Comparison of ENCODE assay signal across 21 cellular contexts in genomic region chr6:117956386-117956785, GRCh38. TPM values are rescaled to one million over a fixed set of nuclear protein-coding genes. Genes with fewer than 3 reads are reported as not detected.
DNase-seq lines count a peak whose midpoint lies in the region; ATAC-seq, FAIRE-seq and TF ChIP-seq lines count a peak whose summit lies in the region.
"Had no signal": no experiment of that assay in that cellular context is flagged by ENCODE, and none has a peak within 500 bp of the region (broad histone marks: within the 10 kb centered on the region; RNA-seq: fewer than 3 reads in every experiment).

No MANE protein-coding gene starts in this region.

- ATAC-seq in GM21786 (IDR thresholded peaks at IDR 0.05; ENCODE audit: unreplicated experiment), result no peak
- ATAC-seq: lower lobe of right lung had no signal

- no peak for FAIRE-seq in astrocyte (lab: Jason Lieb, UNC)

- H3K36me3 ChIP-seq in astrocyte (ENCODE audit: insufficient read depth, low read length), result no peaks in the 10 kb centered on the region
- H3K36me3 ChIP-seq: esophagus muscularis mucosa, lower lobe of right lung, thyroid gland had no signal

- H2AFZ ChIP-seq in astrocyte (ENCODE audit: low read depth, low read length), result peak overlapping the region; percentile 45

- TF ChIP-seq CTCF in astrocyte (IDR thresholded peaks at IDR 0.05; ENCODE audit: insufficient read depth, low read depth, low read length), result no peak

- peaks cover 4% of the 10 kb centered on the region for H3K4me1 ChIP-seq in astrocyte (ENCODE audit: insufficient read depth, low read length)
- H3K4me1 ChIP-seq: esophagus muscularis mucosa, lower lobe of right lung, thyroid gland had no signal

- H3K27me3 ChIP-seq in astrocyte (ENCODE audit: insufficient read depth, low read length), result no peaks in the 10 kb centered on the region
- H3K27me3 ChIP-seq: esophagus muscularis mucosa, thyroid gland had no signal

- H3K4me2 ChIP-seq in astrocyte (ENCODE audit: low read length), result peak overlapping the region; percentile 34

- no peaks in the 10 kb centered on the region for H3K79me2 ChIP-seq in astrocyte (ENCODE audit: insufficient read depth, low read length)

- no peaks in the 10 kb centered on the region for H3K9me3 ChIP-seq in astrocyte (ENCODE audit: insufficient read depth, low read depth, low read length)
- H3K9me3 ChIP-seq: esophagus muscularis mucosa, lower lobe of right lung, thyroid gland had no signal

- no peak overlapping the region for H3K4me3 Mint-ChIP-seq in astrocyte (ENCODE audit: unreplicated experiment)
- H3K4me3 Mint-ChIP-seq: HFFc6; stimulated activated effector memory CD8-positive, alpha-beta T cell treated with anti-CD3 and anti-CD28 coated beads, Interleukin-12 subunit alpha, Interleukin-12 subunit beta, amount 100 ng/mL, for 72 hours had no signal

- H3K9ac ChIP-seq in astrocyte (ENCODE audit: low read length), result no peak overlapping the region

- H3K36me3 Mint-ChIP-seq in astrocyte (ENCODE audit: low read depth, unreplicated experiment), result no peaks in the 10 kb centered on the region
- H3K36me3 Mint-ChIP-seq: stimulated activated effector memory CD8-positive, alpha-beta T cell treated with anti-CD3 and anti-CD28 coated beads, Interleukin-12 subunit alpha, Interleukin-12 subunit beta, amount 100 ng/mL, for 72 hours had no signal

- H3K9me3 Mint-ChIP-seq in astrocyte (ENCODE audit: unreplicated experiment), result no peaks in the 10 kb centered on the region
- H3K9me3 Mint-ChIP-seq: stimulated activated effector memory CD8-positive, alpha-beta T cell treated with anti-CD3 and anti-CD28 coated beads, Interleukin-12 subunit alpha, Interleukin-12 subunit beta, amount 100 ng/mL, for 72 hours had no signal

- H3K27me3 Mint-ChIP-seq in astrocyte (ENCODE audit: low read depth, unreplicated experiment), result no peaks in the 10 kb centered on the region

- H3K4me1 Mint-ChIP-seq in astrocyte (ENCODE audit: low read depth, unreplicated experiment), result peaks cover 8% of the 10 kb centered on the region
- H3K4me1 Mint-ChIP-seq: stimulated activated effector memory CD8-positive, alpha-beta T cell treated with anti-CD3 and anti-CD28 coated beads, Interleukin-12 subunit alpha, Interleukin-12 subunit beta, amount 100 ng/mL, for 72 hours had no signal

- H3K27ac ChIP-seq in astrocyte (ENCODE audit: low read depth, low read length), result peak overlapping the region; percentile 5
- H3K27ac ChIP-seq: esophagus muscularis mucosa, lower lobe of right lung, thyroid gland, VCaP had no signal

- no peak overlapping the region for H3K4me3 ChIP-seq in astrocyte (ENCODE audit: insufficient read depth, low read depth, low read length)
- H3K4me3 ChIP-seq: esophagus muscularis mucosa, lower lobe of right lung, thyroid gland had no signal

- no peaks in the 10 kb centered on the region for H4K20me1 ChIP-seq in astrocyte (ENCODE audit: insufficient read depth, low read length)

- DNase-seq in M059J (ENCODE audit: low read depth) (peak; percentile 18), astrocyte (ENCODE audit: low read depth) (peak; percentile 45), iris pigment epithelial cell (ENCODE audit: low read depth) (peak; percentile 16), retina (peak; percentile 89), NCI-H446 (lab: John Stamatoyannopoulos, UW) (no peak), COLO668 (lab: John Stamatoyannopoulos, UW; ENCODE audit: unreplicated experiment) (no peak), NCI-H1092 (lab: John Stamatoyannopoulos, UW) (no peak)
- DNase-seq: activated CD4-positive, alpha-beta T cell treated with anti-CD3 and anti-CD28 coated beads, Interleukin-2, amount 50 U/mL, for 4 hours; activated naive CD4-positive, alpha-beta T cell treated with anti-CD3 and anti-CD28 coated beads, Interleukin-2, amount 50 U/mL, for 16 hours; activated T-cell treated with anti-CD3 and anti-CD28 coated beads, Interleukin-2, amount 50 U/mL, for 1 hour; HFFc6; Kasumi-1; lower lobe of right lung; NCI-H1436; NCI-H226; NK-92 treated with Interleukin-12 subunit alpha and Interleukin-12 subunit beta, amount 100 ng/mL, for 24 hours; thyroid gland had no signal

- H3K27ac Mint-ChIP-seq in astrocyte (ENCODE audit: unreplicated experiment), result no peak overlapping the region
- H3K27ac Mint-ChIP-seq: HFFc6; stimulated activated effector memory CD8-positive, alpha-beta T cell treated with anti-CD3 and anti-CD28 coated beads, Interleukin-12 subunit alpha, Interleukin-12 subunit beta, amount 100 ng/mL, for 72 hours had no signal

RNA-seq across cellular contexts. Expression of gene SLC35F1, which starts 49.3 kb away (rescaled TPM):
- total RNA-seq in M059J (2014; rRNA removed; shearing (Covaris generic)), result 0.02 TPM in 1 of 2 replicates, not detected in the other
- total RNA-seq in astrocyte, result 0.72 and 1.0 TPM in 2 replicates
- total RNA-seq: HFFc6 had no signal

Comparison
In these comparisons a context has a peak if more than half of its experiments do, and no peak if none do; other contexts are left out.
1. DNase-seq: peak in M059J (single experiment), astrocyte (single experiment), iris pigment epithelial cell (single experiment) and retina (single experiment); none in NCI-H446 (0 of 2), COLO668 (single experiment) and NCI-H1092 (single experiment).